ENCODE assay signal across 11 cellular contexts in the genomic region with DNA sequence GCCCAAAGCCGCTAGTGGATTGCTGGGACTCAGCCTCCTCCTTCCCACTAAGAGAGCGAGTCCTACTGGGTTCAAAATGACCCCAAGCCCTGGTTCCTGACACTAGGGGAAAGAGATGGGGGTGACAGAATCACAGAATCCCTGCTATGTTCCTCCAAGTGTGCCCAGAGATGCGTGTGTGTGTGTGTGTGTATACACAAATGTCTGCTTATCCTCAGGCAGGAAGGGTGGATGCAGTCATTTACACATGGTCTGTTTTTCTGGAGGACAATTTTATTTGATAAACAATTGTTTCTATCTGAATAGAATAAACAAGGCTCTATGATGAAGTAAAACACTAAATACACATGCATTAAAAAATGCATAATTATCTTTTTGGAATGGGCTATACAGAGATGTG. TPM values are rescaled to one million over a fixed set of nuclear protein-coding genes. Genes with fewer than 3 reads are reported as not detected.
DNase-seq lines count a peak whose midpoint lies in the region; ATAC-seq, FAIRE-seq and TF ChIP-seq lines count a peak whose summit lies in the region.
"Had no signal": no experiment of that assay in that cellular context is flagged by ENCODE, and none has a peak within 500 bp of the region (broad histone marks: within the 10 kb centered on the region; RNA-seq: fewer than 3 reads in every experiment).

No MANE protein-coding gene starts in this region.

- H3K27ac ChIP-seq in HepG2 (ENCODE audit: extremely low read length, insufficient read depth, low read length): no peak overlapping the region
- H3K27ac ChIP-seq in right lobe of liver: no peak overlapping the region
- H3K27ac ChIP-seq in astrocyte (ENCODE audit: low read depth, low read length): peak overlapping the region; percentile 83
- no peak overlapping the region for H3K27ac ChIP-seq in naive thymus-derived CD4-positive, alpha-beta T cell (ENCODE audit: low read depth, low read length)

- TF ChIP-seq RAD21 in HepG2 (CRISPR knock-in tag; IDR thresholded peaks at IDR 0.05): no peak

- H3K9me3 ChIP-seq in HepG2 (ENCODE audit: low read length) (no peaks in the 10 kb centered on the region), right lobe of liver (no peaks in the 10 kb centered on the region), astrocyte (ENCODE audit: insufficient read depth, low read depth, low read length) (no peaks in the 10 kb centered on the region)
- no peaks in the 10 kb centered on the region for H3K9me3 ChIP-seq in naive thymus-derived CD4-positive, alpha-beta T cell (ENCODE audit: control insufficient read depth in 2 of 3, low read length in 3 of 3)
- H3K9me3 ChIP-seq: mucosa of descending colon had no signal

- H3K4me1 ChIP-seq in HepG2 (ENCODE audit: insufficient read depth, low read length) (peaks cover 43% of the 10 kb centered on the region), right lobe of liver (peaks cover 0 to 13% (median 0%) of the 10 kb centered on the region in 4 donors), astrocyte (ENCODE audit: insufficient read depth, low read length) (peaks cover 72% of the 10 kb centered on the region)
- peaks cover 14 to 15% of the 10 kb centered on the region in 2 donors for H3K4me1 ChIP-seq in naive thymus-derived CD4-positive, alpha-beta T cell (ENCODE audit: control insufficient read depth in 2 of 2, insufficient read depth in 2 of 2, low read length in 2 of 2)

- peak overlapping the region; percentile 95 for H3K27ac Mint-ChIP-seq in astrocyte (ENCODE audit: unreplicated experiment)
- no peak overlapping the region for H3K27ac Mint-ChIP-seq in naive thymus-derived CD4-positive, alpha-beta T cell

- H3K9me3 Mint-ChIP-seq in astrocyte (ENCODE audit: unreplicated experiment): no peaks in the 10 kb centered on the region
- H3K9me3 Mint-ChIP-seq in naive thymus-derived CD4-positive, alpha-beta T cell: no peaks in the 10 kb centered on the region
- H3K9me3 Mint-ChIP-seq: activated naive CD4-positive, alpha-beta T cell treated with anti-CD3 and anti-CD28 coated beads, Interleukin-2, amount 50 U/mL, for 72 hours had no signal

- TF ChIP-seq POLR2A in HepG2 (IDR thresholded peaks at IDR 0.05; ENCODE audit: insufficient read depth in 1 of 2, low read depth in 2 of 2, low read length in 2 of 2): no peak
- no peak for TF ChIP-seq POLR2A in right lobe of liver (IDR thresholded peaks at IDR 0.05)

- peaks cover 14% of the 10 kb centered on the region for H3K36me3 Mint-ChIP-seq in astrocyte (ENCODE audit: low read depth, unreplicated experiment)
- peaks cover 0 to 3% (median 0%) of the 10 kb centered on the region in 5 donors for H3K36me3 Mint-ChIP-seq in naive thymus-derived CD4-positive, alpha-beta T cell
- H3K36me3 Mint-ChIP-seq: activated naive CD4-positive, alpha-beta T cell treated with anti-CD3 and anti-CD28 coated beads, Interleukin-2, amount 50 U/mL, for 72 hours had no signal

- no peak for ATAC-seq in HepG2
- ATAC-seq in right lobe of liver: no peak
- no peak for ATAC-seq in naive thymus-derived CD4-positive, alpha-beta T cell
- no peak for ATAC-seq in HG02938 (IDR thresholded peaks at IDR 0.05; ENCODE audit: unreplicated experiment)

- H2AFZ ChIP-seq in HepG2 (ENCODE audit: low read length) (no peak overlapping the region), astrocyte (ENCODE audit: low read depth, low read length) (no peak overlapping the region)

- H3K36me3 ChIP-seq in HepG2 (replicated peaks in 1 of 2; ENCODE audit: control insufficient read depth in 1 of 2, insufficient read depth in 2 of 2, low read length in 2 of 2) (no peaks in the 10 kb centered on the region), right lobe of liver (no peaks in the 10 kb centered on the region), astrocyte (ENCODE audit: insufficient read depth, low read length) (peaks cover 10% of the 10 kb centered on the region)
- no peaks in the 10 kb centered on the region for H3K36me3 ChIP-seq in naive thymus-derived CD4-positive, alpha-beta T cell (ENCODE audit: control insufficient read depth in 2 of 3, insufficient read depth in 3 of 3, low read length in 3 of 3)

- CTCF ChIA-PET in HepG2 (lab: Yijun Ruan, JAX; ENCODE audit: low intra/inter-chr PET ratio, low total read pairs): no interaction called here
- CTCF ChIA-PET in naive thymus-derived CD4-positive, alpha-beta T cell (lab: Charles Lee): no interaction called here

- no peaks in the 10 kb centered on the region for H3K79me2 ChIP-seq in HepG2 (ENCODE audit: insufficient read depth, low read length)
- H3K79me2 ChIP-seq in astrocyte (ENCODE audit: insufficient read depth, low read length): peaks cover 43% of the 10 kb centered on the region

- peak overlapping the region; percentile 49 for H3K4me2 ChIP-seq in HepG2 (ENCODE audit: low read depth, low read length)
- H3K4me2 ChIP-seq in astrocyte (ENCODE audit: low read length): peak overlapping the region; percentile 95

- intact Hi-C loops in HepG2 (cut with micrococcal nuclease; ENCODE audit: unreplicated experiment) (no loop called here), right lobe of liver (cut with DNase I) (no loop called here)
- intact Hi-C loops in naive thymus-derived CD4-positive, alpha-beta T cell (cut with micrococcal nuclease): loop anchor here (1.0 to 2.0 kb wide), 3 partner anchors 13 to 47 kb away; no protein-coding TSS in a partner anchor

- no peaks in the 10 kb centered on the region for H4K20me1 ChIP-seq in HepG2 (ENCODE audit: insufficient read depth, low read length)
- H4K20me1 ChIP-seq in astrocyte (ENCODE audit: insufficient read depth, low read length): peaks cover 32% of the 10 kb centered on the region

- DNase-seq in HepG2 (ENCODE audit: low spot score) (no peak), right lobe of liver (no peak), astrocyte (ENCODE audit: low read depth) (no peak), GOT3 (lab: John Stamatoyannopoulos, UW) (no peak), NCI-H446 (lab: John Stamatoyannopoulos, UW) (no peak), NCI-H1694 (lab: John Stamatoyannopoulos, UW) (no peak)
- no peak for DNase-seq in naive thymus-derived CD4-positive, alpha-beta T cell
- DNase-seq: NCI-H2171 had no signal

- POLR2A ChIA-PET in HepG2 (lab: Yijun Ruan, JAX): no interaction called here
- POLR2A ChIA-PET in naive thymus-derived CD4-positive, alpha-beta T cell (lab: Charles Lee): no interaction called here

- no TSS peak for BruUV-seq in HepG2 (replicated peaks; lab: Mats Ljungman, UMichigan)

- peaks cover 4 to 17% of the 10 kb centered on the region in 2 experiments; a peak in 4 of 5 replicates for H3K27me3 ChIP-seq in HepG2 (ENCODE audit: control insufficient read depth in 1 of 2, insufficient read depth in 2 of 2, low read length in 2 of 2)
- peaks cover 0 to 10% of the 10 kb centered on the region in 2 donors for H3K27me3 ChIP-seq in right lobe of liver
- no peaks in the 10 kb centered on the region for H3K27me3 ChIP-seq in astrocyte (ENCODE audit: insufficient read depth, low read length)
- peaks cover 10 to 21% of the 10 kb centered on the region in 2 donors for H3K27me3 ChIP-seq in naive thymus-derived CD4-positive, alpha-beta T cell (ENCODE audit: control insufficient read depth in 2 of 2, insufficient read depth in 2 of 2, low read length in 2 of 2)

- H3K4me3 Mint-ChIP-seq in astrocyte (ENCODE audit: unreplicated experiment): peak overlapping the region; percentile 80
- peak overlapping the region in 8 of 10 donors; percentile 74 to 96 (median 86) for H3K4me3 Mint-ChIP-seq in naive thymus-derived CD4-positive, alpha-beta T cell

- 32% methylated on average over 3 of the region's 3 CpGs for WGBS in HepG2 (ENCODE audit: low lambda C conversion rate)
- WGBS in right lobe of liver (ENCODE audit: insufficient coverage, low coverage, low lambda C conversion rate, missing lambda C conversion rate): 67% methylated on average over 1 of the region's 3 CpGs

- TF ChIP-seq CTCF in HepG2 (CRISPR knock-in tag; IDR thresholded peaks at IDR 0.05): no peak
- TF ChIP-seq CTCF in right lobe of liver (IDR thresholded peaks at IDR 0.05): no peak
- no peak for TF ChIP-seq CTCF in astrocyte (IDR thresholded peaks at IDR 0.05; ENCODE audit: insufficient read depth, low read depth, low read length)

- in situ Hi-C loops in HepG2 (cut with HindIII; ENCODE audit: extremely low pct_ligation_motif_present, low pct_unique_long_range_greater_than_20kb): no loop called here

- no peaks in the 10 kb centered on the region for H3K27me3 Mint-ChIP-seq in astrocyte (ENCODE audit: low read depth, unreplicated experiment)
- peaks cover 54 to 75% (median 68%) of the 10 kb centered on the region in 5 donors for H3K27me3 Mint-ChIP-seq in naive thymus-derived CD4-positive, alpha-beta T cell

- H3K9ac ChIP-seq in HepG2 (ENCODE audit: insufficient read depth, low read depth, low read length) (no peak overlapping the region), astrocyte (ENCODE audit: low read length) (peak overlapping the region; percentile 79)

- FAIRE-seq in HepG2 (lab: Jason Lieb, UNC) (no peak), astrocyte (lab: Jason Lieb, UNC) (no peak)

- H3K4me3 ChIP-seq in HepG2 (replicated peaks in 1 of 3; ENCODE audit: insufficient read depth in 1 of 3, low read depth in 2 of 3, low read length in 3 of 3) (0 out of 6 replicates have a peak overlapping the region, but pooled peaks of 1 of the 3 experiments have one; percentile 3), right lobe of liver (no peak overlapping the region), astrocyte (ENCODE audit: insufficient read depth, low read depth, low read length) (peak overlapping the region; percentile 76)
- no peak overlapping the region for H3K4me3 ChIP-seq in naive thymus-derived CD4-positive, alpha-beta T cell (ENCODE audit: low read length)
- H3K4me3 ChIP-seq: mucosa of descending colon had no signal

- peaks cover 41% of the 10 kb centered on the region for H3K4me1 Mint-ChIP-seq in astrocyte (ENCODE audit: low read depth, unreplicated experiment)
- H3K4me1 Mint-ChIP-seq in naive thymus-derived CD4-positive, alpha-beta T cell: peaks cover 15 to 46% (median 30%) of the 10 kb centered on the region in 7 donors

- TF ChIP-seq EP300 in HepG2 (IDR thresholded peaks at IDR 0.05; ENCODE audit: low read depth in 2 of 2, low read length in 2 of 2) (no peak), HepG2 (CRISPR knock-in tag; IDR thresholded peaks at IDR 0.05; ENCODE audit: borderline replicate concordance) (no peak)

RNA-seq across cellular contexts. Expression of a gene that starts 1.2 kb away (rescaled TPM):
- 4.8 and 11.2 TPM in 2 replicates for total RNA-seq in HepG2 (2016; rRNA removed; fragmentation: Illumina TruSeq; extraction: Trizol)
- 1.9 and 6.6 TPM in 2 replicates for total RNA-seq in HepG2 (2016; cell fraction: cytosol; rRNA removed; fragmentation: Illumina TruSeq; extraction: Trizol; ENCODE audit: low read depth)
- total RNA-seq in HepG2 (2016; cell fraction: insoluble cytoplasmic fraction; rRNA removed; fragmentation: Illumina TruSeq; extraction: Trizol): 5.2 and 16.9 TPM in 2 replicates
- 4.7 and 7.7 TPM in 2 replicates for total RNA-seq in HepG2 (2016; cell fraction: membrane; rRNA removed; fragmentation: Illumina TruSeq; extraction: Trizol)
- 9.1 and 18.5 TPM in 2 replicates for total RNA-seq in HepG2 (2016; cell fraction: nucleus; rRNA removed; fragmentation: Illumina TruSeq; extraction: Trizol)
- 0.37 and 0.45 TPM in 2 replicates for polyA plus RNA-seq in HepG2 (2011; rRNA removed)
- polyA plus RNA-seq in HepG2 (2011; cell fraction: cytosol; rRNA removed): 0.39 and 0.50 TPM in 2 replicates
- polyA plus RNA-seq in HepG2 (2011; cell fraction: nucleus; rRNA removed): 0.51 and 0.62 TPM in 2 replicates
- polyA plus RNA-seq in HepG2 (2012): 0.13 and 0.16 TPM in 2 replicates
- 1.0 and 2.5 TPM in 2 replicates for polyA plus RNA-seq in HepG2 (2016; cell fraction: cytosol; fragmentation: Illumina TruSeq; extraction: Trizol; ENCODE audit: low read depth)
- 4.9 and 5.1 TPM in 2 replicates for polyA plus RNA-seq in HepG2 (2016; cell fraction: insoluble cytoplasmic fraction; fragmentation: Illumina TruSeq; extraction: Trizol; ENCODE audit: low read depth)
- 2.7 and 3.5 TPM in 2 replicates for polyA plus RNA-seq in HepG2 (2016; cell fraction: membrane; fragmentation: Illumina TruSeq; extraction: Trizol; ENCODE audit: low read depth)
- polyA plus RNA-seq in HepG2 (2016; cell fraction: nucleus; fragmentation: Illumina TruSeq; extraction: Trizol; ENCODE audit: insufficient read depth, low read depth): 18.1 and 26.1 TPM in 2 replicates
- polyA minus RNA-seq in HepG2 (2011; rRNA and poly(A)+ RNA removed; ENCODE audit: low replicate concordance): 0.10 and 5.1 TPM in 2 replicates
- polyA minus RNA-seq in HepG2 (2011; cell fraction: cytosol; rRNA and poly(A)+ RNA removed): not detected in 2 replicates
- 0.13 TPM in 1 of 2 replicates, not detected in the other for polyA minus RNA-seq in HepG2 (2011; cell fraction: nucleus; rRNA and poly(A)+ RNA removed)
- 1 to 10 TPM in 2 of 6 experiments, under 1 TPM in 4; 0.24 to 4.3 (median 0.87) TPM for total RNA-seq in right lobe of liver
- 81.2 and 90.2 TPM in 2 replicates for total RNA-seq in astrocyte
- total RNA-seq in naive thymus-derived CD4-positive, alpha-beta T cell: under 1 TPM; 0.42 to 0.97 (median 0.78) TPM
- not detected for polyA plus RNA-seq in naive thymus-derived CD4-positive, alpha-beta T cell

RNA-seq across cellular contexts. Expression of a gene that starts 35.4 kb away (rescaled TPM):
- total RNA-seq in HepG2 (2016; rRNA removed; fragmentation: Illumina TruSeq; extraction: Trizol) (13.0 and 15.9 TPM in 2 replicates), right lobe of liver (10 to 100 TPM in 2 of 6 experiments, 1 to 10 TPM in 4; 8.3 to 10.7 (median 9.4) TPM), astrocyte (16.6 and 19.8 TPM in 2 replicates)
- total RNA-seq in HepG2 (2016; cell fraction: cytosol; rRNA removed; fragmentation: Illumina TruSeq; extraction: Trizol; ENCODE audit: low read depth): 4.7 and 5.8 TPM in 2 replicates
- 10.6 and 15.6 TPM in 2 replicates for total RNA-seq in HepG2 (2016; cell fraction: insoluble cytoplasmic fraction; rRNA removed; fragmentation: Illumina TruSeq; extraction: Trizol)
- total RNA-seq in HepG2 (2016; cell fraction: membrane; rRNA removed; fragmentation: Illumina TruSeq; extraction: Trizol): 10.3 and 11.5 TPM in 2 replicates
- total RNA-seq in HepG2 (2016; cell fraction: nucleus; rRNA removed; fragmentation: Illumina TruSeq; extraction: Trizol): 16.8 and 19.6 TPM in 2 replicates
- polyA plus RNA-seq in HepG2 (2011; rRNA removed): 18.8 and 19.3 TPM in 2 replicates
- polyA plus RNA-seq in HepG2 (2011; cell fraction: cytosol; rRNA removed): 15.0 and 15.2 TPM in 2 replicates
- polyA plus RNA-seq in HepG2 (2011; cell fraction: nucleus; rRNA removed): 53.3 and 57.3 TPM in 2 replicates
- polyA plus RNA-seq in HepG2 (2012): 10.4 and 10.5 TPM in 2 replicates
- polyA plus RNA-seq in HepG2 (2016; cell fraction: cytosol; fragmentation: Illumina TruSeq; extraction: Trizol; ENCODE audit: low read depth): 4.0 TPM in 2 replicates
- polyA plus RNA-seq in HepG2 (2016; cell fraction: insoluble cytoplasmic fraction; fragmentation: Illumina TruSeq; extraction: Trizol; ENCODE audit: low read depth): 9.8 and 10.5 TPM in 2 replicates
- polyA plus RNA-seq in HepG2 (2016; cell fraction: membrane; fragmentation: Illumina TruSeq; extraction: Trizol; ENCODE audit: low read depth): 5.7 and 6.7 TPM in 2 replicates
- polyA plus RNA-seq in HepG2 (2016; cell fraction: nucleus; fragmentation: Illumina TruSeq; extraction: Trizol; ENCODE audit: insufficient read depth, low read depth): 46.0 and 46.5 TPM in 2 replicates
- polyA minus RNA-seq in HepG2 (2011; rRNA and poly(A)+ RNA removed; ENCODE audit: low replicate concordance): 17.4 and 41.1 TPM in 2 replicates
- 7.7 and 8.2 TPM in 2 replicates for polyA minus RNA-seq in HepG2 (2011; cell fraction: cytosol; rRNA and poly(A)+ RNA removed)
- polyA minus RNA-seq in HepG2 (2011; cell fraction: nucleus; rRNA and poly(A)+ RNA removed): 17.5 and 19.6 TPM in 2 replicates
- total RNA-seq in naive thymus-derived CD4-positive, alpha-beta T cell: 10 to 100 TPM; 44.6 to 70.9 (median 61.9) TPM
- polyA plus RNA-seq in naive thymus-derived CD4-positive, alpha-beta T cell: 1 to 10 TPM; 5.6 to 6.3 TPM

Comparison
In these comparisons a context has a peak if more than half of its experiments do, and no peak if none do; other contexts are left out.
1. intact Hi-C loops: an anchor here in naive thymus-derived CD4-positive, alpha-beta T cell (1.0 to 2.0 kb wide); none called in HepG2 and right lobe of liver.